19 cellular contexts compared by ENCODE assay signal in the genomic region with DNA sequence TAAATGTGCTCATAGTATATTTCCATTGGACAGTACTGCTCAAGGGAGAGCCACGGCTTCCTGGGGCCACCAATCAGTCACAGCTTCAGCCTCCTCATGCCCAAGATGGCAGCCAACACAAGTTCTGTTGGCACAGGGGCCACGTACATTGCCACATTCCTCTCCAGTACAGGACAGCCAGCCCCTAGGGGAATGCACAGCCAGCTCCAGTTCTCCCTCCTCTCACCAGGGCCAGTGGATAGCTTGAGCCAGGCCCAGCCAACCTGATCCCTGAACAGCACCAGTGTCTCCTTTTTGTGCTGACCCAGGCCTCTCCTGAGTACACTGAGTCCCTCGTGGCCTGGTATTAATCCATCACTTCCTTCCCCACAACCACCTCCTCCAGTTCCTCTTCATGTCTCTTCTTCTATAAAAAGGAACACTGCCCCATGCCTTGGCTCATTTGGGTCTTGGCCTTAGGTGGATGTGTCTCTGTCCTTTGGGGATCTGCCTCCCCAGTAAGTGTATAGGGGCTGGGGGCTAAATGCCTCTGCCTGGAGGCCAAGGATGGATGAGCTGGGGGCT.
A peak's percentile ranks its signal among the peaks of the same experiment; 100 is the strongest.
DNase-seq lines count a peak whose midpoint lies in the region; ATAC-seq and TF ChIP-seq lines count a peak whose summit lies in the region.
"Had no signal": no experiment of that assay in that cellular context is flagged by ENCODE, and none has a peak within 500 bp of the region (broad histone marks: within the 10 kb centered on the region; RNA-seq: fewer than 3 reads in every experiment).

No MANE protein-coding gene starts in this region.

- no peak overlapping the region for H3K4me3 ChIP-seq in gastrocnemius medialis
- H3K4me3 ChIP-seq: dorsolateral prefrontal cortex, mucosa of descending colon had no signal

- no peak for ATAC-seq in central memory CD8-positive, alpha-beta T cell (replicated peaks; ENCODE audit: extremely low read depth, poor library complexity, severe bottlenecking)
- ATAC-seq in left lobe of liver, result peak; percentile 13
- peak; percentile 48 to 53 for ATAC-seq in gastrocnemius medialis
- ATAC-seq in GM18873 (IDR thresholded peaks at IDR 0.05; ENCODE audit: low FRiP score, unreplicated experiment), result no peak
- ATAC-seq: mucosa of descending colon; stimulated activated naive CD8-positive, alpha-beta T cell treated with anti-CD3 and anti-CD28 coated beads, Interleukin-15, Interleukin-2, amounts not matched to agents 100 U/mL and 50 U/mL, for 24 hours had no signal

- intact Hi-C loops in gastrocnemius medialis (cut with DNase I; ENCODE audit: low total_unique reads), result loop anchor here (5.0 to 10.0 kb wide), 4 partner anchors 37 to 1591 kb away; no protein-coding TSS in a partner anchor

- peak; percentile 65 to 79 for TF ChIP-seq POLR2A in gastrocnemius medialis (IDR thresholded peaks at IDR 0.05)

- H3K9me3 Mint-ChIP-seq in HFFc6, result no peaks in the 10 kb centered on the region
- H3K9me3 Mint-ChIP-seq in central memory CD8-positive, alpha-beta T cell, result no peaks in the 10 kb centered on the region
- H3K9me3 Mint-ChIP-seq: activated CD4-positive, alpha-beta T cell treated with anti-CD3 and anti-CD28 coated beads, Interleukin-2, amount 10 ng/mL, durations not matched to agents 7 days and 5 days had no signal

- peaks cover 7% of the 10 kb centered on the region for H3K27me3 Mint-ChIP-seq in HFFc6 (ENCODE audit: insufficient read depth)
- H3K27me3 Mint-ChIP-seq in central memory CD8-positive, alpha-beta T cell, result peaks cover 43% of the 10 kb centered on the region
- H3K27me3 Mint-ChIP-seq: activated CD4-positive, alpha-beta T cell treated with anti-CD3 and anti-CD28 coated beads, Interleukin-2, amount 10 ng/mL, durations not matched to agents 7 days and 5 days had no signal

- H3K36me3 Mint-ChIP-seq in HFFc6 (ENCODE audit: low read depth), result peaks cover 36% of the 10 kb centered on the region
- no peaks in the 10 kb centered on the region for H3K36me3 Mint-ChIP-seq in central memory CD8-positive, alpha-beta T cell (ENCODE audit: insufficient read depth)

- peaks cover 96% of the 10 kb centered on the region in 2 donors for H3K4me1 ChIP-seq in gastrocnemius medialis

- TF ChIP-seq CTCF in HFFc6 (IDR thresholded peaks at IDR 0.05), result no peak
- TF ChIP-seq CTCF in gastrocnemius medialis (IDR thresholded peaks at IDR 0.05 in 4 of 5, conservative IDR thresholded peaks at IDR 0.05 in 1 of 5), result no peak

- H3K27ac ChIP-seq in gastrocnemius medialis, result peak overlapping the region; percentile 99 to 100 (median 99)
- H3K27ac ChIP-seq: HL-60 had no signal

- no peaks in the 10 kb centered on the region for H3K9me3 ChIP-seq in gastrocnemius medialis
- H3K9me3 ChIP-seq: mucosa of descending colon had no signal

- DNase-seq in HFFc6 (no peak), left lobe of liver (ENCODE audit: low spot score) (no peak), gastrocnemius medialis (peak; percentile 97 to 99), dedifferentiated amniotic fluid mesenchymal stem cell (ENCODE audit: extremely low spot score) (no peak), NCI-H146 (lab: John Stamatoyannopoulos, UW) (no peak), SK-N-DZ (ENCODE audit: low spot score) (no peak)
- no peak for DNase-seq in central memory CD8-positive, alpha-beta T cell (ENCODE audit: low spot score in 2 of 2)
- DNase-seq: activated CD4-positive, alpha-beta T cell treated with anti-CD3 and anti-CD28 coated beads, Interleukin-2, amount 10 ng/mL, durations not matched to agents 7 days and 5 days; activated naive CD4-positive, alpha-beta T cell treated with Interleukin-2 at 50 U/mL for 16 hours; dorsolateral prefrontal cortex; hippocampal formation; KBM-7; kidney glomerular epithelial cell; mucosa of descending colon; NCI-H1417 treated with DMSO at 0.1 percent for 48 hours; NCI-H226; stimulated activated naive CD8-positive, alpha-beta T cell treated with anti-CD3 and anti-CD28 coated beads, Interleukin-15, Interleukin-2, amounts not matched to agents 100 U/mL and 50 U/mL, for 24 hours had no signal

- H3K27me3 ChIP-seq in gastrocnemius medialis, result no peaks in the 10 kb centered on the region
- H3K27me3 ChIP-seq: dorsolateral prefrontal cortex had no signal

- in situ Hi-C loops in gastrocnemius medialis (cut with MboI; ENCODE audit: low sequenced_read_pairs in 4 of 4), result no loop called here

- H3K4me3 Mint-ChIP-seq in HFFc6, result no peak overlapping the region
- H3K4me3 Mint-ChIP-seq in central memory CD8-positive, alpha-beta T cell, result no peak overlapping the region
- H3K4me3 Mint-ChIP-seq: activated CD4-positive, alpha-beta T cell treated with anti-CD3 and anti-CD28 coated beads, Interleukin-2, amount 10 ng/mL, durations not matched to agents 7 days and 5 days had no signal

- peaks cover 35% of the 10 kb centered on the region for H3K4me1 Mint-ChIP-seq in HFFc6 (ENCODE audit: low read depth)
- H3K4me1 Mint-ChIP-seq in central memory CD8-positive, alpha-beta T cell, result no peaks in the 10 kb centered on the region
- H3K4me1 Mint-ChIP-seq: activated CD4-positive, alpha-beta T cell treated with anti-CD3 and anti-CD28 coated beads, Interleukin-2, amount 10 ng/mL, durations not matched to agents 7 days and 5 days had no signal

- peaks cover 0 to 54% of the 10 kb centered on the region in 2 donors for H3K36me3 ChIP-seq in gastrocnemius medialis

- H3K27ac Mint-ChIP-seq in HFFc6, result peak overlapping the region; percentile 59
- H3K27ac Mint-ChIP-seq in central memory CD8-positive, alpha-beta T cell (ENCODE audit: low read depth), result peak overlapping the region; percentile 13
- H3K27ac Mint-ChIP-seq: activated CD4-positive, alpha-beta T cell treated with anti-CD3 and anti-CD28 coated beads, Interleukin-2, amount 10 ng/mL, durations not matched to agents 7 days and 5 days had no signal

Comparison
In these comparisons a context has a peak if more than half of its experiments do, and no peak if none do; other contexts are left out.
1. DNase-seq: peak in gastrocnemius medialis (2 of 2); none in HFFc6 (single experiment), central memory CD8-positive, alpha-beta T cell (0 of 2), left lobe of liver (single experiment), dedifferentiated amniotic fluid mesenchymal stem cell (single experiment), NCI-H146 (single experiment) and SK-N-DZ (single experiment).
2. ATAC-seq: peak in left lobe of liver (single experiment) and gastrocnemius medialis (2 of 2); none in central memory CD8-positive, alpha-beta T cell (single experiment) and GM18873 (single experiment).